Comparison of ENCODE assay signal across 1 cellular context in the genomic region with DNA sequence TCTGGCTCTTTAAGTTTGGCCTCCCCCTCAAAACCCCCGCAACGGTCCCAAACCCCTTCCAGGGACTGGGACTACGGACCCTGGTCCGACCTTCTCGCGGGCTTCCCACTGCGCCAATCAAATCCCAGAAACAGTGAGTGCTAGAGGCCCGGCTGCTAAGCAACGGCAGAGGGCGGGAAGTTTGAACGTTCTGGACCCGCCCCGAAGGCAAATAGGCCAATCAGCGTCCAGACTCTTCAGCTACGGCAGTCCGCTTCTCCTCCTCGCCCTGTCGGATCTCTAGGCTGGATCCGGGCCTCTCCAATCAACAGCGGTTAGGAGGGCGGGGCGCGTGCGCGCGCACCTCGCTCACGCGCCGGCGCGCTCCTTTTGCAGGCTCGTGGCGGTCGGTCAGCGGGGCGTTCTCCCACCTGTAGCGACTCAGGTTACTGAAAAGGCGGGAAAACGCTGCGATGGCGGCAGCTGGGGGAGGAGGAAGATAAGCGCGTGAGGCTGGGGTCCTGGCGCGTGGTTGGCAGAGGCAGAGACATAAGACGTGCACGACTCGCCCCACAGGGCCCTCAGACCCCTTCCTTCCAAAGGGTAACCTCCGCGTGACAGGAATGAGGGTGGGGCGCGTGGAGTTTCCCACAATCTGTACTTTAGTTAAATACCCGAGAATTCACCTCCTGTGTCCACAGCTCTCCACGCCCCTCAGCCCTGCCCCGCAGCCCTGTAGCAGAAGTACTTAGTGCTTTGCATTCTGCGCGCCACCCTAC.
TF ChIP-seq lines count a peak whose summit lies in the region.

MSH5 (plus strand) TSS at position 367 of the 758 bp plus-strand sequence. CDS start 462 bp downstream, outside the sequence.

TF ChIP-seq in HepG2, 621 proteins besides CTCF, POLR2A, EP300 and RAD21 (continued from another document and continues in another):
- peak; percentile 44; the same call in 1 of the 2 replicates for TF ChIP-seq PRDM10 (CRISPR knock-in tag; IDR thresholded peaks at IDR 0.05; ENCODE audit: low read depth)
- peak; percentile 61; the same call in 1 of the 2 replicates for TF ChIP-seq PITX1 (CRISPR knock-in tag; IDR thresholded peaks at IDR 0.05)
- peak; percentile 91 for TF ChIP-seq ZNF335 (CRISPR knock-in tag; IDR thresholded peaks at IDR 0.05)
- TF ChIP-seq SOX5 (CRISPR knock-in tag; IDR thresholded peaks at IDR 0.05; ENCODE audit: borderline replicate concordance): peak; percentile 32
- peak; percentile 99 for TF ChIP-seq ZFP82 (CRISPR knock-in tag; IDR thresholded peaks at IDR 0.05; ENCODE audit: borderline replicate concordance)
- no peak; the same call in 1 of the 2 replicates for TF ChIP-seq DPF2 (CRISPR knock-in tag; IDR thresholded peaks at IDR 0.05; ENCODE audit: borderline replicate concordance, low read depth)
- no peak for TF ChIP-seq GABPA (IDR thresholded peaks at IDR 0.05; ENCODE audit: low read depth, low read length)
- TF ChIP-seq GABPA (CRISPR knock-in tag; IDR thresholded peaks at IDR 0.05; ENCODE audit: low read depth): peak; percentile 60
- peak; percentile 96 for TF ChIP-seq MXD4 (CRISPR knock-in tag; IDR thresholded peaks at IDR 0.05)
- TF ChIP-seq ZNF205 (CRISPR knock-in tag; IDR thresholded peaks at IDR 0.05): peak; percentile 79
- TF ChIP-seq SALL2 (CRISPR knock-in tag; IDR thresholded peaks at IDR 0.05): peak; percentile 71; the same call in 1 of the 2 replicates
- no peak for TF ChIP-seq RBM22 (optimal IDR thresholded peaks at IDR 0.05; ENCODE audit: low read length)
- peak; percentile 88; the same call in 1 of the 2 replicates for TF ChIP-seq ZBTB49 (CRISPR knock-in tag; IDR thresholded peaks at IDR 0.05; ENCODE audit: borderline replicate concordance)
- TF ChIP-seq HBP1 (CRISPR knock-in tag; IDR thresholded peaks at IDR 0.05; ENCODE audit: low read depth): peak; percentile 91
- TF ChIP-seq ZNF670 (CRISPR knock-in tag; IDR thresholded peaks at IDR 0.05; ENCODE audit: borderline replicate concordance): peak; percentile 96; the same call in 1 of the 2 replicates
- peak; percentile 94 for TF ChIP-seq HDAC1 (CRISPR knock-in tag; IDR thresholded peaks at IDR 0.05)
- TF ChIP-seq FOXK2 (IDR thresholded peaks at IDR 0.05): no peak
- TF ChIP-seq RXRB (CRISPR knock-in tag; IDR thresholded peaks at IDR 0.05; ENCODE audit: borderline replicate concordance): peak; percentile 73; the same call in 1 of the 2 replicates
- peak; percentile 97 for TF ChIP-seq AKNA (CRISPR knock-in tag; IDR thresholded peaks at IDR 0.05; ENCODE audit: borderline replicate concordance)
- TF ChIP-seq ATRX (CRISPR knock-in tag; IDR thresholded peaks at IDR 0.05; ENCODE audit: borderline replicate concordance): no peak; the same call in 1 of the 2 replicates
- TF ChIP-seq ATF1 (CRISPR knock-in tag; IDR thresholded peaks at IDR 0.05): peak; percentile 87
- TF ChIP-seq, protein P1, sequence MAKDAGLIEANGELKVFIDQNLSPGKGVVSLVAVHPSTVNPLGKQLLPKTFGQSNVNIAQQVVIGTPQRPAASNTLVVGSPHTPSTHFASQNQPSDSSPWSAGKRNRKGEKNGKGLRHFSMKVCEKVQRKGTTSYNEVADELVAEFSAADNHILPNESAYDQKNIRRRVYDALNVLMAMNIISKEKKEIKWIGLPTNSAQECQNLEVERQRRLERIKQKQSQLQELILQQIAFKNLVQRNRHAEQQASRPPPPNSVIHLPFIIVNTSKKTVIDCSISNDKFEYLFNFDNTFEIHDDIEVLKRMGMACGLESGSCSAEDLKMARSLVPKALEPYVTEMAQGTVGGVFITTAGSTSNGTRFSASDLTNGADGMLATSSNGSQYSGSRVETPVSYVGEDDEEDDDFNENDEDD (CRISPR knock-in tag; IDR thresholded peaks at IDR 0.05; ENCODE audit: borderline replicate concordance): peak; percentile 100
- no peak for TF ChIP-seq CEBPB (IDR thresholded peaks at IDR 0.05; ENCODE audit: borderline replicate concordance, low read depth, low read length)
- no peak; the same call in 1 of the 2 replicates for TF ChIP-seq THRA (CRISPR knock-in tag; IDR thresholded peaks at IDR 0.05; ENCODE audit: borderline replicate concordance)
- no peak for TF ChIP-seq KDM4B (CRISPR knock-in tag; IDR thresholded peaks at IDR 0.05)
- TF ChIP-seq U2AF1 (optimal IDR thresholded peaks at IDR 0.05; ENCODE audit: low read depth, low read length): no peak
- peak; percentile 98 for TF ChIP-seq CC2D1A (CRISPR knock-in tag; IDR thresholded peaks at IDR 0.05)
- peak; percentile 68; the same call in 1 of the 2 replicates for TF ChIP-seq AHDC1 (CRISPR knock-in tag; IDR thresholded peaks at IDR 0.05; ENCODE audit: borderline replicate concordance)
- TF ChIP-seq HNRNPUL1 (IDR thresholded peaks at IDR 0.05; ENCODE audit: low read depth, low read length): peak; percentile 8; the same call in 1 of the 2 replicates
- TF ChIP-seq MEF2D (CRISPR knock-in tag; IDR thresholded peaks at IDR 0.05): peak; percentile 85
- peak; percentile 99 for TF ChIP-seq ZFP36L1 (CRISPR knock-in tag; IDR thresholded peaks at IDR 0.05)
